8 cellular contexts compared by ENCODE assay signal in the genomic region with DNA sequence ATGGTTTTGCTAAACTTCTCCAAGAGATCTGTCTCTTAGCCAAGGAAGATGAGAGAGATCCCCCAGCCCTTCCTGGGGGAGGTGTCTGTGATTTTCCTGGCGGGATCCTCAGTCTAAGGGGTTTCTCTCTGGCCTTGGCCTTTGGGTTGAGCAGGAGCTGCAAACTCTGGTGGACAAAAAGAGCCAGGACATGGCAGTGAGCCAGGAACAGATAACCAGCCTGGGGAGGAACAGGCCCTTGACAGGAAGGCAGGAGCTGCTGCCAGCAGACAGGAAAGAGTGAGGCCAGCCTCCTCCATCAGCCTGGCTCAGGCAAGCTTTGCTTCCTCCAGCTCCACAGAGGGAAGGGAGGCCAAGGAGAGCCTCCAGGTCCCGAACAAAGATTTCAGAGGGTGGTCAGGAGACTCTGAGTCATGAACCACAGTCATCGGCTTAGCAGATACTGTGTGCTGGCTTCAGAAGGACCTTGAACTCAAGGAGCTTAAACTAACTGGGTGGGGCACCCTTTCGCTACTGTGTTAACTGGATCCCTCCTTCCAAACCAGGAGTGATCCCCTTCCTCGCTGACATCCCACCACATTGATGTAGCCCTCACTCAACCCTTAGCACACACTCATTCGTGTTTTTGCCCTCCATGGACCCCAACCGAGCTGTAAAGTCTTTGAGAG.
DNase-seq lines count a peak whose midpoint lies in the region; ATAC-seq and TF ChIP-seq lines count a peak whose summit lies in the region.

No MANE protein-coding gene starts in this region.

- DNase-seq in T-helper 2 cell treated with Interferon-gamma antibody and Interleukin-4, amounts not matched to agents 5 μg/mL and 100 μg/mL, for 36 hours (ENCODE audit: low spot score): peak; percentile 55
- DNase-seq in T-helper 2 cell (no peak), SHP77 treated with DMSO at 0.1 percent for 48 hours (lab: John Stamatoyannopoulos, UW) (peak; percentile 18), epithelial cell of esophagus (ENCODE audit: low read depth) (peak; percentile 80), NCI-H1694 treated with DMSO at 0.1 percent for 48 hours (lab: John Stamatoyannopoulos, UW) (no peak), GM13976 (ENCODE audit: low spot score) (no peak)

- H3K27me3 Mint-ChIP-seq in T-helper 2 cell treated with Interferon-gamma antibody and Interleukin-4, amounts not matched to agents 5 μg/mL and 100 μg/mL, for 36 hours (ENCODE audit: low read depth): no peaks in the 10 kb centered on the region

- H3K27me3 ChIP-seq in neutrophil: no peaks in the 10 kb centered on the region

- peak overlapping the region; percentile 76 for H3K27ac Mint-ChIP-seq in T-helper 2 cell treated with Interferon-gamma antibody and Interleukin-4, amounts not matched to agents 5 μg/mL and 100 μg/mL, for 36 hours

- ATAC-seq in HG03520 (IDR thresholded peaks at IDR 0.05; ENCODE audit: unreplicated experiment): no peak

- peaks cover 56% of the 10 kb centered on the region for H3K4me1 Mint-ChIP-seq in T-helper 2 cell treated with Interferon-gamma antibody and Interleukin-4, amounts not matched to agents 5 μg/mL and 100 μg/mL, for 36 hours (ENCODE audit: low read depth)

- no peaks in the 10 kb centered on the region for H3K9me3 Mint-ChIP-seq in T-helper 2 cell treated with Interferon-gamma antibody and Interleukin-4, amounts not matched to agents 5 μg/mL and 100 μg/mL, for 36 hours

- no peaks in the 10 kb centered on the region for H3K36me3 ChIP-seq in neutrophil

- peaks cover 27 to 29% of the 10 kb centered on the region in 2 experiments for H3K4me1 ChIP-seq in neutrophil (ENCODE audit: control insufficient read depth in 1 of 2, insufficient read depth in 1 of 2, low read depth in 1 of 2, low read length in 1 of 2)

- TF ChIP-seq CTCF in epithelial cell of esophagus (IDR thresholded peaks at IDR 0.05; ENCODE audit: insufficient read depth, low read depth, low read length, missing control alignments) (no peak), neutrophil (IDR thresholded peaks at IDR 0.05) (no peak), GM13976 (IDR thresholded peaks at IDR 0.05; ENCODE audit: borderline replicate concordance, control extremely low read depth, extremely low read depth, insufficient read depth, missing control alignments) (no peak)

- in situ Hi-C loops in GM13976 (cut with MboI; ENCODE audit: low sequenced_read_pairs, unreplicated experiment): no loop called here

- H3K27ac ChIP-seq in neutrophil: peak overlapping the region; percentile 21

- H3K4me3 Mint-ChIP-seq in T-helper 2 cell treated with Interferon-gamma antibody and Interleukin-4, amounts not matched to agents 5 μg/mL and 100 μg/mL, for 36 hours: no peak overlapping the region

- H3K36me3 Mint-ChIP-seq in T-helper 2 cell treated with Interferon-gamma antibody and Interleukin-4, amounts not matched to agents 5 μg/mL and 100 μg/mL, for 36 hours (ENCODE audit: low read depth): no peaks in the 10 kb centered on the region

- H3K4me3 ChIP-seq in epithelial cell of esophagus (ENCODE audit: low read length) (no peak overlapping the region), neutrophil (ENCODE audit: low read depth in 1 of 2, low read length in 1 of 2) (no peak overlapping the region)

- H3K9me3 ChIP-seq in neutrophil: no peaks in the 10 kb centered on the region

Comparison
In these comparisons a context has a peak if more than half of its experiments do, and no peak if none do; other contexts are left out.
1. DNase-seq: peak in T-helper 2 cell treated with Interferon-gamma antibody and Interleukin-4, amounts not matched to agents 5 μg/mL and 100 μg/mL, for 36 hours (single experiment), SHP77 treated with DMSO at 0.1 percent for 48 hours (single experiment) and epithelial cell of esophagus (single experiment); none in T-helper 2 cell (0 of 5), NCI-H1694 treated with DMSO at 0.1 percent for 48 hours (single experiment) and GM13976 (single experiment).